Comparison of ENCODE assay signal across 8 cellular contexts in genomic region chr14:69715725-69716482, GRCh38. TPM values are rescaled to one million over a fixed set of nuclear protein-coding genes. Genes with fewer than 3 reads are reported as not detected.
DNase-seq lines count a peak whose midpoint lies in the region; ATAC-seq and TF ChIP-seq lines count a peak whose summit lies in the region.

No MANE protein-coding gene starts in this region.

- TF ChIP-seq RAD21 in SK-N-SH (IDR thresholded peaks at IDR 0.05; ENCODE audit: low read length), result peak; percentile 18; the same call in 1 of the 2 replicates

- peak overlapping the region; percentile 3; the same call in 1 of the 2 replicates for H3K4me2 ChIP-seq in SK-N-SH

- no peaks in the 10 kb centered on the region for H3K27me3 Mint-ChIP-seq in activated naive CD4-positive, alpha-beta T cell treated with anti-CD3 and anti-CD28 coated beads, Interleukin-2, amount 10 ng/mL, durations not matched to agents 7 days and 5 days
- no peaks in the 10 kb centered on the region for H3K27me3 Mint-ChIP-seq in natural killer cell treated with Interleukin-12 subunit alpha and Interleukin-12 subunit beta and Interleukin-15 and Interleukin-18, amount 100 ng/mL, for 72 hours

- POLR2A ChIA-PET in SK-N-SH (lab: Yijun Ruan, JAX), result no interaction called here

- ATAC-seq in natural killer cell treated with Interleukin-12 subunit alpha and Interleukin-12 subunit beta and Interleukin-15 and Interleukin-18, amount 100 ng/mL, for 72 hours, result peak; percentile 56 to 71
- ATAC-seq in HG03432 (IDR thresholded peaks at IDR 0.05; ENCODE audit: unreplicated experiment) (no peak), HG03280 (IDR thresholded peaks at IDR 0.05; ENCODE audit: unreplicated experiment) (no peak)

- H3K4me1 ChIP-seq in SK-N-SH (ENCODE audit: control insufficient read depth in 1 of 2, insufficient read depth in 2 of 2, low read depth in 1 of 2, low read length in 1 of 2), result peaks cover 34 to 43% of the 10 kb centered on the region in 2 experiments; a peak in 3 of 4 replicates

- 71% methylated on average over 13 of the region's 13 CpGs for WGBS in SK-N-SH (ENCODE audit: low lambda C conversion rate)

- H3K9me3 Mint-ChIP-seq in activated naive CD4-positive, alpha-beta T cell treated with anti-CD3 and anti-CD28 coated beads, Interleukin-2, amount 10 ng/mL, durations not matched to agents 7 days and 5 days, result no peaks in the 10 kb centered on the region
- peaks cover 2% of the 10 kb centered on the region for H3K9me3 Mint-ChIP-seq in natural killer cell treated with Interleukin-12 subunit alpha and Interleukin-12 subunit beta and Interleukin-15 and Interleukin-18, amount 100 ng/mL, for 72 hours

- CTCF ChIA-PET in activated naive CD4-positive, alpha-beta T cell treated with anti-CD3 and anti-CD28 coated beads, Interleukin-2, amount 10 ng/mL, durations not matched to agents 7 days and 5 days (lab: Charles Lee), result interaction anchor here (0.6 to 1.1 kb wide), 5 partner anchors 10 to 133 kb away, joined by 3 read pairs; no protein-coding TSS in a partner anchor
- CTCF ChIA-PET in SK-N-SH (lab: Yijun Ruan, JAX), result interaction anchor here (0.7 to 3.6 kb wide), 6 partner anchors 10 to 141 kb away, joined by 3 to 27 read pairs (median 4); partner anchors contain the start of gene CCDC177

- peak overlapping the region; percentile 32 to 44; a peak in 3 of 4 replicates for H3K27ac ChIP-seq in SK-N-SH (ENCODE audit: low read depth in 2 of 2, low read length in 1 of 2)

- H3K27ac Mint-ChIP-seq in activated naive CD4-positive, alpha-beta T cell treated with anti-CD3 and anti-CD28 coated beads, Interleukin-2, amount 10 ng/mL, durations not matched to agents 7 days and 5 days, result peak overlapping the region; percentile 82
- peak overlapping the region; percentile 100 for H3K27ac Mint-ChIP-seq in natural killer cell treated with Interleukin-12 subunit alpha and Interleukin-12 subunit beta and Interleukin-15 and Interleukin-18, amount 100 ng/mL, for 72 hours

- TF ChIP-seq CTCF in SK-N-SH (IDR thresholded peaks at IDR 0.05), result no peak

- H3K9ac ChIP-seq in SK-N-SH, result no peak overlapping the region

- peaks cover 45% of the 10 kb centered on the region for H3K36me3 Mint-ChIP-seq in activated naive CD4-positive, alpha-beta T cell treated with anti-CD3 and anti-CD28 coated beads, Interleukin-2, amount 10 ng/mL, durations not matched to agents 7 days and 5 days
- H3K36me3 Mint-ChIP-seq in natural killer cell treated with Interleukin-12 subunit alpha and Interleukin-12 subunit beta and Interleukin-15 and Interleukin-18, amount 100 ng/mL, for 72 hours, result peaks cover 6% of the 10 kb centered on the region

- peak in 1 of 2 experiments; percentile 68; a peak in 1 of 4 replicates for TF ChIP-seq EP300 in SK-N-SH (IDR thresholded peaks at IDR 0.05; ENCODE audit: borderline replicate concordance in 1 of 2, low read depth in 1 of 2, low read length in 1 of 2)

- no peaks in the 10 kb centered on the region for H3K79me2 ChIP-seq in SK-N-SH (ENCODE audit: insufficient read depth)

- no peak overlapping the region for H2AFZ ChIP-seq in SK-N-SH (ENCODE audit: low read depth)

- H3K4me3 ChIP-seq in SK-N-SH (ENCODE audit: low read depth in 2 of 2, low read length in 1 of 2), result no peak overlapping the region

- DNase-seq in activated naive CD4-positive, alpha-beta T cell treated with anti-CD3 and anti-CD28 coated beads, Interleukin-2, amount 10 ng/mL, durations not matched to agents 7 days and 5 days, result no peak
- DNase-seq in activated naive CD4-positive, alpha-beta T cell (lab: John Stamatoyannopoulos, UW), result no peak
- DNase-seq in SK-N-SH, result peak; percentile 80
- peak; percentile 19 to 30 for DNase-seq in erythroblast (lab: John Stamatoyannopoulos, UW)
- DNase-seq in natural killer cell treated with Interleukin-12 subunit alpha and Interleukin-12 subunit beta and Interleukin-15 and Interleukin-18, amount 100 ng/mL, for 72 hours (ENCODE audit: low spot score), result peak; percentile 75
- no peak for DNase-seq in NK-92 (lab: John Stamatoyannopoulos, UW; ENCODE audit: unreplicated experiment)

- peaks cover 0 to 4% of the 10 kb centered on the region in 2 experiments for H3K36me3 ChIP-seq in SK-N-SH (replicated peaks in 1 of 2; ENCODE audit: control insufficient read depth in 1 of 2, insufficient read depth in 2 of 2, low read length in 1 of 2)

- no peaks in the 10 kb centered on the region for H4K20me1 ChIP-seq in SK-N-SH (ENCODE audit: insufficient read depth)

- H3F3A ChIP-seq in SK-N-SH (replicated peaks; ENCODE audit: insufficient read depth), result peaks cover 10% of the 10 kb centered on the region

- H3K27me3 ChIP-seq in SK-N-SH (ENCODE audit: insufficient read depth), result no peaks in the 10 kb centered on the region

- H3K9me2 ChIP-seq in SK-N-SH, result no peaks in the 10 kb centered on the region

- no peak overlapping the region for H3K4me3 Mint-ChIP-seq in activated naive CD4-positive, alpha-beta T cell treated with anti-CD3 and anti-CD28 coated beads, Interleukin-2, amount 10 ng/mL, durations not matched to agents 7 days and 5 days
- H3K4me3 Mint-ChIP-seq in natural killer cell treated with Interleukin-12 subunit alpha and Interleukin-12 subunit beta and Interleukin-15 and Interleukin-18, amount 100 ng/mL, for 72 hours, result peak overlapping the region; percentile 90

- peaks cover 57% of the 10 kb centered on the region for H3K4me1 Mint-ChIP-seq in activated naive CD4-positive, alpha-beta T cell treated with anti-CD3 and anti-CD28 coated beads, Interleukin-2, amount 10 ng/mL, durations not matched to agents 7 days and 5 days
- peaks cover 77 to 87% of the 10 kb centered on the region in 2 donors for H3K4me1 Mint-ChIP-seq in natural killer cell treated with Interleukin-12 subunit alpha and Interleukin-12 subunit beta and Interleukin-15 and Interleukin-18, amount 100 ng/mL, for 72 hours (ENCODE audit: low read depth in 2 of 2)

- no peak for TF ChIP-seq POLR2A in erythroblast (IDR thresholded peaks at IDR 0.05; ENCODE audit: low read length)

- no peaks in the 10 kb centered on the region for H3K9me3 ChIP-seq in SK-N-SH

TF ChIP-seq in SK-N-SH, 30 proteins besides CTCF, POLR2A, EP300 and RAD21:
- peak; percentile 65 for TF ChIP-seq CHD2 (IDR thresholded peaks at IDR 0.05; ENCODE audit: low read length, partially characterized antibody)
- no peak for TF ChIP-seq NRF1 (IDR thresholded peaks at IDR 0.05; ENCODE audit: low read depth, low read length)
- TF ChIP-seq RCOR1 (IDR thresholded peaks at IDR 0.05; ENCODE audit: low read length), result peak; percentile 54; the same call in 1 of the 2 replicates
- 0 out of 2 replicates have a peak, but pooled peaks have one; percentile 52 for TF ChIP-seq FOXJ3 (CRISPR knock-in tag; IDR thresholded peaks at IDR 0.05)
- TF ChIP-seq, protein P1, sequence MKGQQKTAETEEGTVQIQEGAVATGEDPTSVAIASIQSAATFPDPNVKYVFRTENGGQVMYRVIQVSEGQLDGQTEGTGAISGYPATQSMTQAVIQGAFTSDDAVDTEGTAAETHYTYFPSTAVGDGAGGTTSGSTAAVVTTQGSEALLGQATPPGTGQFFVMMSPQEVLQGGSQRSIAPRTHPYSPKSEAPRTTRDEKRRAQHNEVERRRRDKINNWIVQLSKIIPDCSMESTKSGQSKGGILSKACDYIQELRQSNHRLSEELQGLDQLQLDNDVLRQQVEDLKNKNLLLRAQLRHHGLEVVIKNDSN (IDR thresholded peaks at IDR 0.05; ENCODE audit: borderline replicate concordance, low read depth), result no peak
- TF ChIP-seq POLR2AphosphoS5 (IDR thresholded peaks at IDR 0.05; ENCODE audit: low read depth, low read length), result 0 out of 2 replicates have a peak, but pooled peaks have one; percentile 37
- TF ChIP-seq TCF12 (IDR thresholded peaks at IDR 0.05), result peak; percentile 60; the same call in 1 of the 2 replicates
- TF ChIP-seq NFIC (IDR thresholded peaks at IDR 0.05; ENCODE audit: borderline replicate concordance), result peak; percentile 89

RNA-seq across cellular contexts. Expression of gene SRSF5, which starts 51.0 kb away (rescaled TPM):
- 324 and 395 TPM in 2 replicates for polyA plus RNA-seq in SK-N-SH (2012; rRNA removed)
- 305 and 400 TPM in 2 replicates for polyA plus RNA-seq in SK-N-SH (2012; cell fraction: cytosol; rRNA removed)
- 682 and 1,159 TPM in 2 replicates for polyA plus RNA-seq in SK-N-SH (2012; cell fraction: nucleus; rRNA removed)
- 100 to 1,000 TPM; 317 to 354 TPM for total RNA-seq in natural killer cell treated with Interleukin-12 subunit alpha and Interleukin-12 subunit beta and Interleukin-15 and Interleukin-18, amount 100 ng/mL, for 72 hours

Comparison
In these comparisons a context has a peak if more than half of its experiments do, and no peak if none do; other contexts are left out.
1. DNase-seq: peak in SK-N-SH (single experiment), erythroblast (2 of 2) and natural killer cell treated with Interleukin-12 subunit alpha and Interleukin-12 subunit beta and Interleukin-15 and Interleukin-18, amount 100 ng/mL, for 72 hours (single experiment); none in activated naive CD4-positive, alpha-beta T cell treated with anti-CD3 and anti-CD28 coated beads, Interleukin-2, amount 10 ng/mL, durations not matched to agents 7 days and 5 days (single experiment), activated naive CD4-positive, alpha-beta T cell (0 of 4) and NK-92 (single experiment).
2. ATAC-seq: peak in natural killer cell treated with Interleukin-12 subunit alpha and Interleukin-12 subunit beta and Interleukin-15 and Interleukin-18, amount 100 ng/mL, for 72 hours (2 of 2); none in HG03432 (single experiment) and HG03280 (single experiment).